15 cellular contexts compared by ENCODE assay signal in genomic region chr6:144897441-144897921, GRCh38.
A peak's percentile ranks its signal among the peaks of the same experiment; 100 is the strongest.
DNase-seq lines count a peak whose midpoint lies in the region; ATAC-seq, FAIRE-seq and TF ChIP-seq lines count a peak whose summit lies in the region.
"Had no signal": no experiment of that assay in that cellular context is flagged by ENCODE, and none has a peak within 500 bp of the region (broad histone marks: within the 10 kb centered on the region; RNA-seq: fewer than 3 reads in every experiment).

No MANE protein-coding gene starts in this region.

- peak; percentile 48 for DNase-seq in AG08396 (ENCODE audit: low spot score)
- peak; percentile 98 for DNase-seq in HT1080 (ENCODE audit: low read depth)
- DNase-seq in astrocyte of the hippocampus (ENCODE audit: low read depth, low spot score) = peak; percentile 78
- DNase-seq in keratinocyte (ENCODE audit: low read depth, low spot score) = peak; percentile 13
- no peak for DNase-seq in stimulated activated CD4-positive, alpha-beta T cell treated with anti-CD3 and anti-CD28 coated beads, Interleukin-2, amount 100 ng/mL, for 24 hours
- DNase-seq in left lung = no peak
- no peak for DNase-seq in NCI-H2029 (lab: John Stamatoyannopoulos, UW)
- no peak for DNase-seq in stimulated activated naive B cell treated with anti-CD40 and anti-IgM and Interleukin-4, amounts not matched to agents 10 μg/mL and 1 μg/mL and 100 μg/mL, for 72 hours
- DNase-seq: activated CD4-positive, alpha-beta memory T cell treated with anti-CD3 and anti-CD28 coated beads for 36 hours; amygdala; CD4-positive, alpha-beta memory T cell; glutamatergic neuron; NCI-H2029 treated with DMSO at 0.1 percent for 48 hours; SHP77; stomach had no signal

- no peak overlapping the region for H3K4me3 Mint-ChIP-seq in stimulated activated naive B cell treated with anti-CD40 and anti-IgM and Interleukin-4, amounts not matched to agents 10 μg/mL and 1 μg/mL and 100 μg/mL, for 72 hours
- H3K4me3 Mint-ChIP-seq: activated CD4-positive, alpha-beta memory T cell treated with anti-CD3 and anti-CD28 coated beads for 36 hours; CD4-positive, alpha-beta memory T cell had no signal

- no peaks in the 10 kb centered on the region for H3K9me1 ChIP-seq in keratinocyte (ENCODE audit: control insufficient read depth, extremely low read depth, insufficient read depth, low read length)

- H3K4me1 ChIP-seq in keratinocyte (ENCODE audit: control insufficient read depth, extremely low read depth, insufficient read depth, low read length) (peaks cover 7% of the 10 kb centered on the region), left lung (no peaks in the 10 kb centered on the region)
- H3K4me1 ChIP-seq: stomach had no signal

- H3K27ac ChIP-seq in keratinocyte (ENCODE audit: control insufficient read depth, insufficient read depth, low read length) (peak overlapping the region; percentile 8), left lung (no peak overlapping the region)
- H3K27ac ChIP-seq: stomach had no signal

- peaks cover 0 to 3% of the 10 kb centered on the region in 2 donors for H3K36me3 Mint-ChIP-seq in stimulated activated naive B cell treated with anti-CD40 and anti-IgM and Interleukin-4, amounts not matched to agents 10 μg/mL and 1 μg/mL and 100 μg/mL, for 72 hours
- H3K36me3 Mint-ChIP-seq: activated CD4-positive, alpha-beta memory T cell treated with anti-CD3 and anti-CD28 coated beads for 36 hours; CD4-positive, alpha-beta memory T cell had no signal

- no peak overlapping the region for H3K4me3 ChIP-seq in keratinocyte (ENCODE audit: control insufficient read depth in 2 of 3, extremely low read depth in 1 of 3, insufficient read depth in 2 of 3, low read depth in 1 of 3, low read length in 3 of 3)
- no peak overlapping the region for H3K4me3 ChIP-seq in left lung
- H3K4me3 ChIP-seq: stomach had no signal

- peak overlapping the region; percentile 25 for H2AFZ ChIP-seq in keratinocyte (ENCODE audit: control insufficient read depth, low read length)

- no peak overlapping the region for H3K9ac ChIP-seq in keratinocyte (ENCODE audit: control insufficient read depth, extremely low read depth, insufficient read depth, low read length)

- dilution Hi-C loops in keratinocyte (cut with MboI; ENCODE audit: extremely low pct_ligation_motif_present, low sequenced_read_pairs) = no loop called here

- H3K4me1 Mint-ChIP-seq in stimulated activated naive B cell treated with anti-CD40 and anti-IgM and Interleukin-4, amounts not matched to agents 10 μg/mL and 1 μg/mL and 100 μg/mL, for 72 hours = no peaks in the 10 kb centered on the region

- no peaks in the 10 kb centered on the region for H3K9me3 ChIP-seq in keratinocyte (ENCODE audit: control insufficient read depth, low read depth, low read length)
- peaks cover 0 to 12% of the 10 kb centered on the region in 2 donors for H3K9me3 ChIP-seq in left lung

- H3K9me3 Mint-ChIP-seq in stimulated activated naive B cell treated with anti-CD40 and anti-IgM and Interleukin-4, amounts not matched to agents 10 μg/mL and 1 μg/mL and 100 μg/mL, for 72 hours = peaks cover under 1 to 4% of the 10 kb centered on the region in 2 donors

- H3K4me2 ChIP-seq in keratinocyte (ENCODE audit: control insufficient read depth, extremely low read depth, insufficient read depth, low read depth, low read length) = no peak overlapping the region

- no peaks in the 10 kb centered on the region for H3K27me3 Mint-ChIP-seq in stimulated activated naive B cell treated with anti-CD40 and anti-IgM and Interleukin-4, amounts not matched to agents 10 μg/mL and 1 μg/mL and 100 μg/mL, for 72 hours

- H3K79me2 ChIP-seq in keratinocyte (ENCODE audit: control insufficient read depth, insufficient read depth, low read length) = no peaks in the 10 kb centered on the region

- ATAC-seq in left lung = no peak
- ATAC-seq in stimulated activated naive B cell treated with anti-CD40 and anti-IgM and Interleukin-4, amounts not matched to agents 10 μg/mL and 1 μg/mL and 100 μg/mL, for 72 hours (replicated peaks) = no peak

- intact Hi-C loops in left lung (cut with DNase I) = no loop called here

- no peaks in the 10 kb centered on the region for H3K27me3 ChIP-seq in keratinocyte (ENCODE audit: control insufficient read depth, extremely low read depth, insufficient read depth, low read length)
- no peaks in the 10 kb centered on the region for H3K27me3 ChIP-seq in left lung
- H3K27me3 ChIP-seq: stomach had no signal

- H3K27ac Mint-ChIP-seq in stimulated activated naive B cell treated with anti-CD40 and anti-IgM and Interleukin-4, amounts not matched to agents 10 μg/mL and 1 μg/mL and 100 μg/mL, for 72 hours = no peak overlapping the region
- H3K27ac Mint-ChIP-seq: activated CD4-positive, alpha-beta memory T cell treated with anti-CD3 and anti-CD28 coated beads for 36 hours; CD4-positive, alpha-beta memory T cell had no signal

- FAIRE-seq in keratinocyte (lab: Jason Lieb, UNC) = peak; percentile 68

- no peak for TF ChIP-seq CTCF in keratinocyte (optimal IDR thresholded peaks at IDR 0.05 in 1 of 3, IDR thresholded peaks at IDR 0.05 in 1 of 3, conservative IDR thresholded peaks at IDR 0.05 in 1 of 3; ENCODE audit: extremely low read depth in 1 of 3, insufficient read depth in 2 of 3, low read length in 3 of 3)
- no peak for TF ChIP-seq CTCF in left lung (IDR thresholded peaks at IDR 0.05)

- H4K20me1 ChIP-seq in keratinocyte (ENCODE audit: control insufficient read depth, extremely low read depth, insufficient read depth, low read length) = no peaks in the 10 kb centered on the region

- no peaks in the 10 kb centered on the region for H3K36me3 ChIP-seq in keratinocyte (ENCODE audit: control insufficient read depth in 2 of 2, extremely low read depth in 1 of 2, insufficient read depth in 2 of 2, low read length in 2 of 2)
- no peaks in the 10 kb centered on the region for H3K36me3 ChIP-seq in left lung
- H3K36me3 ChIP-seq: stomach had no signal

Comparison
In these comparisons a context has a peak if more than half of its experiments do, and no peak if none do; other contexts are left out.
1. DNase-seq: peak in AG08396 (single experiment), HT1080 (single experiment), astrocyte of the hippocampus (single experiment) and keratinocyte (single experiment); none in stimulated activated CD4-positive, alpha-beta T cell treated with anti-CD3 and anti-CD28 coated beads, Interleukin-2, amount 100 ng/mL, for 24 hours (0 of 2), left lung (0 of 2), NCI-H2029 (single experiment) and stimulated activated naive B cell treated with anti-CD40 and anti-IgM and Interleukin-4, amounts not matched to agents 10 μg/mL and 1 μg/mL and 100 μg/mL, for 72 hours (single experiment).